ENCODE assay signal across 2 cellular contexts in the genomic region with DNA sequence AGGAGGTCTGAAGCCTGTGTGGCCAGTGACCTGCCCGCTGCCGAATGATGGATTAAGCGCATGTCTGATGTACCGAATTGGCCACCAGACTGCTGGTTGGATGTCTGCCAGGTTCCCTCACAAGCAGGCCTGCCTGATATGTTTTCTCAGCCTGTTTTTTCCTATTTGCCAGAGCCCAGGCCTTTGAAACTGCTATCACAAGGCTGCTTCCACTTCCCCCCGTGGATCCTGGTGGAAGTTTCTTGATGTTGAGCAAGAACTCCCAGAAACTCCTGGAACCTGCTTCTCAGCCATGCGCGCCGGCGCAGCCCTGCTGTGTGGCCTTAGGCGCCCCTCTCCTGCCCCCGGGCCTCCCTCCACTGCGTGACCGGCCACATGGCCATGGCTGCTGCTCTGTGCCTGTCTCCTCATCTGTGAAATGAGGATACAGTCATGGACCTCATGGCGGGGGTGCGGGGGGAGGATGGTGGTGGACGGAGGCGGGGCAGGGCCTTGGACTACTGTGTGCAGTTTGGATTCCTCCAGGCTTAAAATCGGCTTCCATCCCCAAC.
TF ChIP-seq lines count a peak whose summit lies in the region.

No MANE protein-coding gene starts in this region.

TF ChIP-seq in liver, 16 proteins besides CTCF, POLR2A, EP300 and RAD21 (continued from another document):
- no peak for TF ChIP-seq HNF4A (conservative IDR thresholded peaks at IDR 0.05)
- TF ChIP-seq, protein P1, sequence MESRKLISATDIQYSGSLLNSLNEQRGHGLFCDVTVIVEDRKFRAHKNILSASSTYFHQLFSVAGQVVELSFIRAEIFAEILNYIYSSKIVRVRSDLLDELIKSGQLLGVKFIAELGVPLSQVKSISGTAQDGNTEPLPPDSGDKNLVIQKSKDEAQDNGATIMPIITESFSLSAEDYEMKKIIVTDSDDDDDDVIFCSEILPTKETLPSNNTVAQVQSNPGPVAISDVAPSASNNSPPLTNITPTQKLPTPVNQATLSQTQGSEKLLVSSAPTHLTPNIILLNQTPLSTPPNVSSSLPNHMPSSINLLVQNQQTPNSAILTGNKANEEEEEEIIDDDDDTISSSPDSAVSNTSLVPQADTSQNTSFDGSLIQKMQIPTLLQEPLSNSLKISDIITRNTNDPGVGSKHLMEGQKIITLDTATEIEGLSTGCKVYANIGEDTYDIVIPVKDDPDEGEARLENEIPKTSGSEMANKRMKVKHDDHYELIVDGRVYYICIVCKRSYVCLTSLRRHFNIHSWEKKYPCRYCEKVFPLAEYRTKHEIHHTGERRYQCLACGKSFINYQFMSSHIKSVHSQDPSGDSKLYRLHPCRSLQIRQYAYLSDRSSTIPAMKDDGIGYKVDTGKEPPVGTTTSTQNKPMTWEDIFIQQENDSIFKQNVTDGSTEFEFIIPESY (IDR thresholded peaks at IDR 0.05), result no peak
- TF ChIP-seq GABPA (IDR thresholded peaks at IDR 0.05 in 1 of 2, conservative IDR thresholded peaks at IDR 0.05 in 1 of 2), result no peak
- TF ChIP-seq FOXA1 (IDR thresholded peaks at IDR 0.05), result no peak
- TF ChIP-seq JUND (IDR thresholded peaks at IDR 0.05), result no peak
- TF ChIP-seq TAF1 (conservative IDR thresholded peaks at IDR 0.05), result no peak
- TF ChIP-seq HNF4G (IDR thresholded peaks at IDR 0.05), result no peak

TF ChIP-seq in HepG2, 621 proteins besides CTCF, POLR2A, EP300 and RAD21 (continued from another document):
- TF ChIP-seq HNRNPK (IDR thresholded peaks at IDR 0.05; ENCODE audit: low read depth, low read length, poor library complexity, severe bottlenecking), result no peak
- TF ChIP-seq ZBTB8A (CRISPR knock-in tag; IDR thresholded peaks at IDR 0.05; ENCODE audit: borderline replicate concordance, low read depth), result no peak
- TF ChIP-seq WIZ (CRISPR knock-in tag; IDR thresholded peaks at IDR 0.05), result no peak
TF ChIP-seq in HepG2: peak in this region for 0.
